Comparison of ENCODE assay signal across 15 cellular contexts in the genomic region with DNA sequence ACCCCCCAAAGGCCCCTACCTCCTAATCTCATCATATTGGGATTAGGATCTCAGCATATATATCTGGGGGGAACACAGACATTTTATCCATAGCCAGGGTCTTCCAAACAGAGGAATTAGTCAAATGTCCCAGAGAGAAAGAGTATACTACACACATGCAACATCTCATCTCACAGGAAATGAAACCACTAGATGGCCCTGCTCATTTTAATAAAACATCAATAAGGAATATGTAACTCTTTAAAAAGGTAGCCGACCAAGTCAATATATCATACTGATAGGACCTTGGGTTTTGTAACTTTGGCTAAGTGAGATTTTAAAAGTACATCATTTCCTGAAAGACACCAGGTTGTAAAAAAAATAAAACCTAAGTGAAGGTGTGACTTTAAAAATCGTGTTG. TPM values are rescaled to one million over a fixed set of nuclear protein-coding genes. Genes with fewer than 3 reads are reported as not detected.
"Had no signal": no experiment of that assay in that cellular context is flagged by ENCODE, and none has a peak within 500 bp of the region (broad histone marks: within the 10 kb centered on the region; RNA-seq: fewer than 3 reads in every experiment).

No MANE protein-coding gene starts in this region.

- H3K4me1 ChIP-seq: ascending aorta, left ventricle myocardium inferior had no signal

- H3K27ac ChIP-seq: ascending aorta, left ventricle myocardium inferior, transverse colon, vagina had no signal

- H3K9me3 ChIP-seq: ascending aorta, vagina had no signal

- H3K27me3 ChIP-seq: ascending aorta, transverse colon, vagina had no signal

- H3K4me3 ChIP-seq: ascending aorta, left ventricle myocardium inferior, transverse colon, vagina had no signal

- DNase-seq: activated CD4-positive, alpha-beta memory T cell treated with anti-CD3 and anti-CD28 coated beads, Interleukin-2, amount 10 ng/mL, durations not matched to agents 7 days and 5 days; activated CD4-positive, alpha-beta T cell treated with anti-CD3 and anti-CD28 coated beads for 4 hours; activated naive CD4-positive, alpha-beta T cell treated with anti-CD3 and anti-CD28 coated beads, Interleukin-2, amount 10 ng/mL, durations not matched to agents 7 days and 5 days; activated T-cell treated with anti-CD3 and anti-CD28 coated beads, Interleukin-2, amount 50 U/mL, for 24 hours; islet precursor cell; left ventricle myocardium inferior; natural killer cell; right cardiac atrium; small intestine; stimulated activated CD4-positive, alpha-beta T cell treated with anti-CD3 and anti-CD28 coated beads, Interleukin-4, amount 100 ng/mL, for 4 hours; stimulated activated CD8-positive, alpha-beta memory T cell treated with anti-CD3 and anti-CD28 coated beads, Interleukin-4, amount 100 ng/mL, for 48 hours; stimulated activated naive CD4-positive, alpha-beta T cell treated with Interleukin-2 at 50 U/mL for 16 hours; transverse colon had no signal

- H3K36me3 ChIP-seq: ascending aorta, left ventricle myocardium inferior, transverse colon, vagina had no signal

- ATAC-seq: natural killer cell, right cardiac atrium had no signal

RNA-seq across cellular contexts. Expression of a gene that starts 45.6 kb away (rescaled TPM):
- total RNA-seq: natural killer cell had no signal
